In genomic region chr5:112848116-112848811, GRCh38 we compare ENCODE assay signal across 8 cellular contexts. TPM values are rescaled to one million over a fixed set of nuclear protein-coding genes. Genes with fewer than 3 reads are reported as not detected.
DNase-seq lines count a peak whose midpoint lies in the region; ATAC-seq, FAIRE-seq and TF ChIP-seq lines count a peak whose summit lies in the region.

No MANE protein-coding gene starts in this region.

- DNase-seq in GM10266 (ENCODE audit: extremely low spot score) (peak; percentile 46), HCEC 1CT (peak; percentile 81), PC-3 (peak; percentile 66), choroid plexus epithelial cell (ENCODE audit: low read depth) (peak; percentile 91), urothelium cell line (ENCODE audit: low spot score) (peak; percentile 57)

- no peaks in the 10 kb centered on the region for H3F3A ChIP-seq in PC-3 (ENCODE audit: low read length, unreplicated experiment)

- no peak overlapping the region for H3K27ac ChIP-seq in KMS-11
- H3K27ac ChIP-seq in PC-3 (ENCODE audit: low read length), result no peak overlapping the region
- H3K27ac ChIP-seq in liver (ENCODE audit: low read depth in 1 of 2, low read length in 2 of 2), result no peak overlapping the region

- POLR2A ChIA-PET in PC-3 (lab: Charles Lee; ENCODE audit: unreplicated experiment), result interaction anchor here (0.7 kb wide), 1 partner anchor 72 kb away, joined by 10 read pairs; no protein-coding TSS in a partner anchor

- TF ChIP-seq RAD21 in liver (IDR thresholded peaks at IDR 0.05), result peak; percentile 68 to 78

- H3K27me3 ChIP-seq in KMS-11 (ENCODE audit: insufficient read depth, low read depth), result no peaks in the 10 kb centered on the region
- H3K27me3 ChIP-seq in PC-3 (ENCODE audit: low read length), result no peaks in the 10 kb centered on the region
- H3K27me3 ChIP-seq in liver (ENCODE audit: control insufficient read depth in 4 of 4, insufficient read depth in 4 of 4, low read length in 3 of 4), result no peaks in the 10 kb centered on the region

- H3K9me2 ChIP-seq in PC-3 (replicated peaks; ENCODE audit: low read length), result no peaks in the 10 kb centered on the region

- H3K4me1 ChIP-seq in KMS-11 (ENCODE audit: low read depth, poor library complexity, severe bottlenecking) (peaks cover 3% of the 10 kb centered on the region), PC-3 (ENCODE audit: insufficient read depth, low read length) (no peaks in the 10 kb centered on the region), liver (ENCODE audit: control insufficient read depth in 4 of 4, insufficient read depth in 4 of 4, low read length in 3 of 4) (peaks cover 0 to 6% (median 1%) of the 10 kb centered on the region in 4 donors)

- 38% methylated on average over 8 of the region's 8 CpGs for WGBS in liver

- no TSS peak for BruUV-seq in PC-3 (replicated peaks; lab: Mats Ljungman, UMichigan)

- CTCF ChIA-PET in PC-3 (lab: Charles Lee), result interaction anchor here (0.6 to 1.1 kb wide), 3 partner anchors 69 to 833 kb away, joined by 3 to 8 read pairs (median 7); no protein-coding TSS in a partner anchor

- H3K4me3 ChIP-seq in KMS-11 (IDR thresholded peaks at IDR 0.05; ENCODE audit: insufficient read depth, low read depth, low read length) (no peak overlapping the region), PC-3 (ENCODE audit: low read length) (no peak overlapping the region), choroid plexus epithelial cell (ENCODE audit: low read depth, low read length) (no peak overlapping the region), liver (ENCODE audit: low read depth in 1 of 3, low read length in 3 of 3) (no peak overlapping the region)

- peak; percentile 68 for FAIRE-seq in A204.1 (lab: Jason Lieb, UNC)
- FAIRE-seq in urothelium cell line (lab: Jason Lieb, UNC), result peak; percentile 9

- H3K9ac ChIP-seq in KMS-11 (no peak overlapping the region), PC-3 (ENCODE audit: low read length) (no peak overlapping the region), liver (ENCODE audit: low read depth in 1 of 2, low read length in 2 of 2) (no peak overlapping the region)

- H3K79me2 ChIP-seq in KMS-11 (ENCODE audit: insufficient read depth, low read depth) (no peaks in the 10 kb centered on the region), PC-3 (ENCODE audit: low read length) (no peaks in the 10 kb centered on the region)

- ATAC-seq in PC-3, result peak; percentile 99

- H3K36me3 ChIP-seq in KMS-11 (ENCODE audit: insufficient read depth) (no peaks in the 10 kb centered on the region), PC-3 (ENCODE audit: low read depth, low read length) (no peaks in the 10 kb centered on the region), liver (ENCODE audit: control insufficient read depth in 4 of 4, insufficient read depth in 3 of 4, low read depth in 1 of 4, low read length in 3 of 4) (no peaks in the 10 kb centered on the region)

- TF ChIP-seq CTCF in GM10266 (IDR thresholded peaks at IDR 0.05; ENCODE audit: control insufficient read depth, insufficient read depth, low read depth, missing control alignments), result peak; percentile 64
- TF ChIP-seq CTCF in KMS-11 (conservative IDR thresholded peaks at IDR 0.05; ENCODE audit: low read depth, low read length), result peak; percentile 77
- peak; percentile 67 for TF ChIP-seq CTCF in PC-3 (conservative IDR thresholded peaks at IDR 0.05; ENCODE audit: low read depth, low read length)
- TF ChIP-seq CTCF in choroid plexus epithelial cell (conservative IDR thresholded peaks at IDR 0.05; ENCODE audit: low read depth, low read length), result peak; percentile 76
- peak; percentile 71 for TF ChIP-seq CTCF in liver (IDR thresholded peaks at IDR 0.05; ENCODE audit: low read depth, low read length, missing input control)

- intact Hi-C loops in PC-3 (cut with micrococcal nuclease), result loop anchor here (1.0 to 5.0 kb wide), 3 partner anchors 86 to 297 kb away; no protein-coding TSS in a partner anchor

- H2AFZ ChIP-seq in KMS-11 (ENCODE audit: low read depth) (no peak overlapping the region), PC-3 (ENCODE audit: low read length) (peak overlapping the region; percentile 61)

- H3K4me2 ChIP-seq in KMS-11 (peak overlapping the region; percentile 25; the same call in 1 of the 2 replicates), PC-3 (ENCODE audit: low read length) (peak overlapping the region; percentile 66)

- H4K20me1 ChIP-seq in KMS-11 (ENCODE audit: insufficient read depth) (no peaks in the 10 kb centered on the region), PC-3 (ENCODE audit: low read length) (no peaks in the 10 kb centered on the region)

- no peaks in the 10 kb centered on the region for H3K9me3 ChIP-seq in PC-3 (ENCODE audit: low read length)
- H3K9me3 ChIP-seq in liver (ENCODE audit: control insufficient read depth in 4 of 4, low read length in 3 of 4), result no peaks in the 10 kb centered on the region

TF ChIP-seq in liver, 16 proteins besides CTCF, POLR2A, EP300 and RAD21:
- TF ChIP-seq HNF4A (conservative IDR thresholded peaks at IDR 0.05) (peak; percentile 29 to 62), RXRA (IDR thresholded peaks at IDR 0.05) (no peak)

RNA-seq across cellular contexts. Expression of gene SRP19, which starts 12.8 kb away (rescaled TPM):
- total RNA-seq in PC-3 (2014; rRNA removed) (39.9 and 42.9 TPM in 2 replicates), liver (10 to 100 TPM; 22.0 to 49.4 TPM)
- 10 to 100 TPM; 52.2 to 65.5 TPM for polyA plus RNA-seq in liver
